Comparison of ENCODE assay signal across 16 cellular contexts in the genomic region with DNA sequence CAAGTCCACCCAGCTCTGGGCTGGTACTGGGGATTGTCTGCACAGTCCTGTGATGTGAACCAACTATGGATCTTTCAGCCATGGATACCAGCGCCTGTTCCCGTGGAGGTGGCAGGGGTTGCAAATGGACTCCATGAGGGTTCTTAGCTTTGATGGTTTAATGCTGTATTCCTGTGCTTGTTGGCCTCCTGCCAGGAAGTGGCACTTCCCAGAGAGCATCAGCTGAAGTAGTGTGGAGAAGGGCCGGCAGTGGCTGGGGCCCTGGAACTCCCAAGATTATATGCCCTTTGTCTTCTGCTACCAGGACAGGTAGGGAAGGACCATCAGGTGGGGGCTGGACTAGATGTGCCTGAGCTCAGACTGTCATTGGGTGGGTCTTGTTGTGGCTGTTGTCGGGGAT.
DNase-seq lines count a peak whose midpoint lies in the region; FAIRE-seq and TF ChIP-seq lines count a peak whose summit lies in the region.
"Had no signal": no experiment of that assay in that cellular context is flagged by ENCODE, and none has a peak within 500 bp of the region (broad histone marks: within the 10 kb centered on the region; RNA-seq: fewer than 3 reads in every experiment).

No MANE protein-coding gene starts in this region.

- no peaks in the 10 kb centered on the region for H3K27me3 ChIP-seq in WERI-Rb-1 (ENCODE audit: insufficient read depth, low read depth, severe bottlenecking)

- no peaks in the 10 kb centered on the region for H3K9me3 ChIP-seq in kidney (ENCODE audit: control insufficient read depth in 1 of 2, low read length in 2 of 2)
- no peaks in the 10 kb centered on the region for H3K9me3 ChIP-seq in WERI-Rb-1 (ENCODE audit: severe bottlenecking)

- DNase-seq in NCI-H1417 (lab: John Stamatoyannopoulos, UW) = peak in 2 of 3 experiments; percentile 1 to 11
- no peak for DNase-seq in NCI-H1417 treated with DMSO at 0.1 percent for 48 hours (lab: John Stamatoyannopoulos, UW)
- DNase-seq in NCI-H69 (lab: John Stamatoyannopoulos, UW) = peak; percentile 20
- DNase-seq in kidney = peak; percentile 22
- DNase-seq in GF-D8 (lab: John Stamatoyannopoulos, UW) = no peak
- DNase-seq in WERI-Rb-1 = no peak
- no peak for DNase-seq in cerebellar cortex (ENCODE audit: low spot score)
- DNase-seq: ACHN; C1 segment of cervical spinal cord; Calu3; CD4-positive, alpha-beta T cell; DMS153; GOT3; H9 had no signal

- intact Hi-C loops in kidney (cut with DNase I) = no loop called here

- H3K9ac ChIP-seq in kidney (ENCODE audit: low read length in 2 of 2) = no peak overlapping the region

- no peaks in the 10 kb centered on the region for H3K36me3 ChIP-seq in kidney (ENCODE audit: control insufficient read depth in 1 of 2, insufficient read depth in 2 of 2, low read length in 2 of 2)
- H3K36me3 ChIP-seq in WERI-Rb-1 = no peaks in the 10 kb centered on the region

- H3K4me3 ChIP-seq in kidney (ENCODE audit: low read length in 2 of 2) = no peak overlapping the region
- no peak overlapping the region for H3K4me3 ChIP-seq in WERI-Rb-1 (ENCODE audit: low read depth, low read length)
- H3K4me3 ChIP-seq: GM12878 had no signal

- H3K4me1 ChIP-seq in kidney (ENCODE audit: control insufficient read depth in 1 of 2, insufficient read depth in 1 of 2, low read depth in 1 of 2, low read length in 2 of 2) = no peaks in the 10 kb centered on the region

- FAIRE-seq in kidney (lab: Jason Lieb, UNC) = no peak
- FAIRE-seq: GM12878, GM18507 had no signal

- TF ChIP-seq CTCF in kidney (IDR thresholded peaks at IDR 0.05; ENCODE audit: borderline replicate concordance, extremely low read depth, insufficient read depth) (no peak), WERI-Rb-1 (IDR thresholded peaks at IDR 0.05; ENCODE audit: low read depth, low read length) (no peak)

- H3K27ac ChIP-seq in kidney (ENCODE audit: low read depth in 2 of 2, low read length in 2 of 2) (no peak overlapping the region), WERI-Rb-1 (no peak overlapping the region)

Comparison
In these comparisons a context has a peak if more than half of its experiments do, and no peak if none do; other contexts are left out.
1. DNase-seq: peak in NCI-H1417 (2 of 3), NCI-H69 (single experiment) and kidney (single experiment); none in NCI-H1417 treated with DMSO at 0.1 percent for 48 hours (single experiment), GF-D8 (single experiment), WERI-Rb-1 (single experiment) and cerebellar cortex (single experiment).